ENCODE assay signal across 29 cellular contexts in the genomic region with DNA sequence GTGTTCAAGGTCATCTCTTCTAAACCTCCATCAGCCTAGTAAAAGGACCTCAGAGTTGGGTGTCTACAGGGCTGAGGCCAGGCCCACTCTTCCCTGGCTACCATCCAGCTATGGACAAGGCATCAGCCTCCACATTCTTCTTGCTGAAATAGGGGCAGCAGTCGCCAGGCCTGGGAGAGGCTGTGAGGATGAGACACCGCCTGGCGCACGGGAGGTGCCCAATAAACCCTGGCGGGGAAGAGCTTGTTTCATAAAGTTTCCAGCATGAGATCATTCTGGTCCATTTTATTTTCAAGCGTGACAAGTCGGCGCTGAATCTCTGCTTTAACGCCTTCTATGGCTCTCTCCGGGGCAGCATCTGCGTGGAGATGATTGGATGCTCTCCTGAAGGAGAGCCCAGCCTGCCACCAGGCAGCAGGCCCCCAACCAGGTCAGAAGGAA.
DNase-seq lines count a peak whose midpoint lies in the region; ATAC-seq, FAIRE-seq and TF ChIP-seq lines count a peak whose summit lies in the region.
"Had no signal": no experiment of that assay in that cellular context is flagged by ENCODE, and none has a peak within 500 bp of the region (broad histone marks: within the 10 kb centered on the region; RNA-seq: fewer than 3 reads in every experiment).

No MANE protein-coding gene starts in this region.

- no peak overlapping the region for H2BK120ac ChIP-seq in mesenchymal stem cell (ENCODE audit: low read depth, low read length)

- H2AK5ac ChIP-seq in mesenchymal stem cell (ENCODE audit: low read length, severe bottlenecking), result no peak overlapping the region

- WGBS in mesenchymal stem cell, result 95% methylated on average over 11 of the region's 11 CpGs

- no peak overlapping the region for H4K8ac ChIP-seq in mesenchymal stem cell (ENCODE audit: low read length)

- no peak overlapping the region for H3K23ac ChIP-seq in mesenchymal stem cell (ENCODE audit: low read length in 2 of 2)

- H3K9ac ChIP-seq in kidney (ENCODE audit: low read length in 2 of 2) (no peak overlapping the region), mesenchymal stem cell (ENCODE audit: low read length) (no peak overlapping the region)
- H3K9ac ChIP-seq: SK-N-SH had no signal

- H3K18ac ChIP-seq in mesenchymal stem cell (ENCODE audit: low read depth in 1 of 2, low read length in 2 of 2), result no peak overlapping the region

- H2BK15ac ChIP-seq in mesenchymal stem cell (ENCODE audit: low read depth, poor library complexity, severe bottlenecking), result no peak overlapping the region

- H3K14ac ChIP-seq in mesenchymal stem cell (ENCODE audit: low read length in 2 of 2), result no peak overlapping the region

- H3K4me1 ChIP-seq in BE2C (no peaks in the 10 kb centered on the region), RWPE2 (ENCODE audit: insufficient read depth, poor library complexity, severe bottlenecking) (no peaks in the 10 kb centered on the region), kidney (ENCODE audit: control insufficient read depth in 1 of 2, insufficient read depth in 1 of 2, low read depth in 1 of 2, low read length in 2 of 2) (no peaks in the 10 kb centered on the region), mesenchymal stem cell (ENCODE audit: control insufficient read depth, insufficient read depth, low read depth, low read length) (no peaks in the 10 kb centered on the region)

- H3K27me3 ChIP-seq in BE2C (no peaks in the 10 kb centered on the region), RWPE2 (ENCODE audit: insufficient read depth, poor library complexity, severe bottlenecking) (peaks cover 52% of the 10 kb centered on the region), mesenchymal stem cell (ENCODE audit: control insufficient read depth in 1 of 2, insufficient read depth in 1 of 2, low read length in 2 of 2) (peaks cover 0 to 19% of the 10 kb centered on the region in 2 experiments)

- no peak overlapping the region for H4K91ac ChIP-seq in mesenchymal stem cell (ENCODE audit: low read length)

- H3K27ac ChIP-seq in RWPE2 (ENCODE audit: poor library complexity, severe bottlenecking) (no peak overlapping the region), kidney (ENCODE audit: low read depth in 2 of 2, low read length in 2 of 2) (no peak overlapping the region), mesenchymal stem cell (ENCODE audit: low read length, poor library complexity, severe bottlenecking) (no peak overlapping the region), substantia nigra (ENCODE audit: low read depth, low read length, poor library complexity, severe bottlenecking) (no peak overlapping the region)
- H3K27ac ChIP-seq: HL-60 had no signal

- H3K36me3 ChIP-seq in BE2C (no peaks in the 10 kb centered on the region), RWPE2 (ENCODE audit: low read depth) (no peaks in the 10 kb centered on the region), kidney (ENCODE audit: control insufficient read depth in 1 of 2, insufficient read depth in 2 of 2, low read length in 2 of 2) (no peaks in the 10 kb centered on the region), mesenchymal stem cell (ENCODE audit: control insufficient read depth in 1 of 2, insufficient read depth in 2 of 2, low read depth in 1 of 2, low read length in 2 of 2) (no peaks in the 10 kb centered on the region)
- H3K36me3 ChIP-seq: MG63 had no signal

- no peak for TF ChIP-seq CTCF in BE2C (IDR thresholded peaks at IDR 0.05; ENCODE audit: low read depth, low read length)
- no peak for TF ChIP-seq CTCF in RWPE2 (IDR thresholded peaks at IDR 0.05; ENCODE audit: poor library complexity, severe bottlenecking)
- TF ChIP-seq CTCF in kidney (IDR thresholded peaks at IDR 0.05; ENCODE audit: borderline replicate concordance, extremely low read depth, insufficient read depth), result no peak

- DNase-seq in BE2C (peak; percentile 4), RWPE2 (ENCODE audit: low spot score) (peak; percentile 36), kidney (peak; percentile 41), posterior vena cava (ENCODE audit: low spot score) (peak; percentile 61), mesenchymal stem cell (no peak), substantia nigra (lab: John Stamatoyannopoulos, UW) (no peak), kidney glomerular epithelial cell (lab: John Stamatoyannopoulos, UW) (no peak)
- DNase-seq: activated CD4-positive, alpha-beta T cell treated with anti-CD3 and anti-CD28 coated beads, Interleukin-2, amount 50 U/mL, for 48 hours; activated naive CD4-positive, alpha-beta T cell; activated naive CD8-positive, alpha-beta T cell treated with anti-CD3 and anti-CD28 coated beads, Interleukin-2, amount 50 U/mL, for 24 hours; activated T-cell treated with anti-CD3 and anti-CD28 coated beads, Interleukin-2, amount 50 U/mL, for 72 hours; CD4-positive, alpha-beta memory T cell; dermis blood vessel endothelial cell; foreskin melanocyte; KBM-7; MG63; NCI-H1105; NCI-H187; NCI-H2171; nephron progenitor cell; RPMI8226; SK-N-SH; stimulated activated naive B cell treated with anti-CD40 and anti-IgM and Interleukin-4, amounts not matched to agents 10 μg/mL and 1 μg/mL and 100 μg/mL, for 72 hours had no signal

- FAIRE-seq in kidney (lab: Jason Lieb, UNC), result no peak
- FAIRE-seq: A204.1, GM12891, H54 had no signal

- H3K79me1 ChIP-seq in mesenchymal stem cell (replicated peaks; ENCODE audit: low read length, poor library complexity, severe bottlenecking), result no peaks in the 10 kb centered on the region

- H2BK12ac ChIP-seq in mesenchymal stem cell (ENCODE audit: low read length in 2 of 2), result no peak overlapping the region

- H3K4me2 ChIP-seq in mesenchymal stem cell (ENCODE audit: low read length, poor library complexity, severe bottlenecking), result no peak overlapping the region
- H3K4me2 ChIP-seq: SK-N-SH had no signal

- H2BK5ac ChIP-seq in mesenchymal stem cell (ENCODE audit: low read depth, low read length, poor library complexity, severe bottlenecking), result no peak overlapping the region

- ATAC-seq in RWPE2 (ENCODE audit: low read depth) (no peak), HG03520 (IDR thresholded peaks at IDR 0.05; ENCODE audit: unreplicated experiment) (no peak)
- ATAC-seq: activated CD4-positive, CD25-positive, alpha-beta regulatory T cell treated with anti-CD3 and anti-CD28 coated beads, Interleukin-2, amount 50 U/mL, for 24 hours; activated naive CD8-positive, alpha-beta T cell treated with anti-CD3 and anti-CD28 coated beads, Interleukin-2, amount 50 U/mL, for 24 hours; activated T-cell treated with anti-CD3 and anti-CD28 coated beads, Interleukin-2, amount 50 U/mL, for 72 hours; stimulated activated naive B cell treated with anti-CD40 and anti-IgM and Interleukin-4, amounts not matched to agents 10 μg/mL and 1 μg/mL and 100 μg/mL, for 72 hours had no signal

- H3K9me3 ChIP-seq in BE2C (no peaks in the 10 kb centered on the region), RWPE2 (ENCODE audit: severe bottlenecking) (no peaks in the 10 kb centered on the region), kidney (ENCODE audit: control insufficient read depth in 1 of 2, low read length in 2 of 2) (no peaks in the 10 kb centered on the region), mesenchymal stem cell (ENCODE audit: control insufficient read depth, low read length) (no peaks in the 10 kb centered on the region)
- H3K9me3 ChIP-seq: MG63, SK-N-SH had no signal

- H3K4ac ChIP-seq in mesenchymal stem cell (ENCODE audit: low read depth in 1 of 2, low read length in 2 of 2), result no peak overlapping the region

- H2AFZ ChIP-seq in mesenchymal stem cell (ENCODE audit: low read depth, low read length), result no peak overlapping the region

- H3K4me3 ChIP-seq in BE2C (ENCODE audit: low read depth, low read length) (no peak overlapping the region), RWPE2 (ENCODE audit: severe bottlenecking) (no peak overlapping the region), kidney (ENCODE audit: low read length in 2 of 2) (no peak overlapping the region), mesenchymal stem cell (ENCODE audit: insufficient read depth in 1 of 2, low read depth in 1 of 2, low read length in 2 of 2) (no peak overlapping the region)
- H3K4me3 ChIP-seq: MG63 had no signal

- intact Hi-C loops in kidney (cut with DNase I), result no loop called here
- intact Hi-C loops in posterior vena cava (cut with DNase I), result no loop called here

Comparison
In these comparisons a context has a peak if more than half of its experiments do, and no peak if none do; other contexts are left out.
1. DNase-seq: peak in BE2C (single experiment), RWPE2 (single experiment), kidney (single experiment) and posterior vena cava (single experiment); none in mesenchymal stem cell (single experiment), substantia nigra (0 of 49) and kidney glomerular epithelial cell (single experiment).